40 cellular contexts compared by ENCODE assay signal in the genomic region with DNA sequence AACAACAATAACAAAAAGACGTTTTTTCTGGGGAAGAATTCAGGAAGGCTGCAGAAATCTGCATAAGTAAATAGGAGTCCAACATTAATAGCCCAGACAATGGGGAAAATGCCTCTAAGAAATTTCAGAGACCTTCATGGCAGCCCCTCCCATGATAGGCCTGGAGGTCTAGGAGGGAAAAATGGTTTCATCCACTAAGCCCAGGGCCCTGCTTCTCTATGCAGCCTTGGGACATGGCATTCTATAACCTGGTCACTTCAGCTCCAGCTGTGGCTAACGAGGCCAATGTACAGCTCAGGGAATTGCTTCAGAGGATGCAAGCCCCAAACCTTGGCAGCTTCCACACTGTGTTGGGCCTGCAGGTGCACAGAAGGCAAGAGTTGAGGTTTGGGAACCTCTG.
"Had no signal": no experiment of that assay in that cellular context is flagged by ENCODE, and none has a peak within 500 bp of the region (broad histone marks: within the 10 kb centered on the region; RNA-seq: fewer than 3 reads in every experiment).

No MANE protein-coding gene starts in this region.

- H3K27me3 Mint-ChIP-seq: activated naive CD4-positive, alpha-beta T cell treated with anti-CD3 and anti-CD28 coated beads, Interleukin-2, amount 10 ng/mL, durations not matched to agents 7 days and 5 days; activated naive CD4-positive, alpha-beta T cell treated with anti-CD3 and anti-CD28 coated beads, Interleukin-2, amount 50 U/mL, for 24 hours; activated naive CD8-positive, alpha-beta T cell; activated naive CD8-positive, alpha-beta T cell treated with anti-CD3 and anti-CD28 coated beads for 36 hours; activated naive CD8-positive, alpha-beta T cell treated with anti-CD3 and anti-CD28 coated beads, Interleukin-2, amount 10 ng/mL, durations not matched to agents 7 days and 5 days; activated naive CD8-positive, alpha-beta T cell treated with anti-CD3 and anti-CD28 coated beads, Interleukin-2, amount 50 U/mL, for 24 hours; activated T-cell treated with anti-CD3 and anti-CD28 coated beads, Interleukin-2, amount 50 U/mL, for 24 hours; activated T-helper 17 cell treated with anti-CD3 and anti-CD28 coated beads, Interleukin-2, amount 50 U/mL, for 72 hours; central memory CD8-positive, alpha-beta T cell had no signal

- H3K27ac ChIP-seq: adrenal gland, ascending aorta, body of pancreas, brain microvascular endothelial cell, breast epithelium, cardiac muscle cell had no signal

- FAIRE-seq: astrocyte, bronchial epithelial cell had no signal

- H3K4me3 Mint-ChIP-seq: activated naive CD4-positive, alpha-beta T cell treated with anti-CD3 and anti-CD28 coated beads for 36 hours; activated naive CD4-positive, alpha-beta T cell treated with anti-CD3 and anti-CD28 coated beads, Interleukin-2, amount 10 ng/mL, durations not matched to agents 7 days and 5 days; activated naive CD4-positive, alpha-beta T cell treated with anti-CD3 and anti-CD28 coated beads, Interleukin-2, amount 50 U/mL, for 24 hours; activated naive CD8-positive, alpha-beta T cell; activated naive CD8-positive, alpha-beta T cell treated with anti-CD3 and anti-CD28 coated beads for 36 hours; activated naive CD8-positive, alpha-beta T cell treated with anti-CD3 and anti-CD28 coated beads, Interleukin-2, amount 10 ng/mL, durations not matched to agents 7 days and 5 days; activated naive CD8-positive, alpha-beta T cell treated with anti-CD3 and anti-CD28 coated beads, Interleukin-2, amount 50 U/mL, for 24 hours; activated T-cell treated with anti-CD3 and anti-CD28 coated beads, Interleukin-2, amount 50 U/mL, for 24 hours; activated T-cell treated with anti-CD3 and anti-CD28 coated beads, Interleukin-2, amount 50 U/mL, for 4 hours; activated T-cell treated with anti-CD3 and anti-CD28 coated beads, Interleukin-2, amount 50 U/mL, for 72 hours; activated T-helper 1 cell treated with anti-CD3 and anti-CD28 coated beads, Interleukin-12 subunit alpha, Interleukin-12 subunit beta, Interleukin-2, Interleukin-4 antibody, amounts not matched to agents 30 ng/mL and 10 ng/mL and 1 ng/mL, durations not matched to agents 14 hours and 24 hours and 36 hours; activated T-helper 17 cell treated with anti-CD3 and anti-CD28 coated beads, Interleukin-2, amount 50 U/mL, for 72 hours; brain; central memory CD8-positive, alpha-beta T cell had no signal

- DNase-seq: activated effector memory CD4-positive, alpha-beta T cell treated with anti-CD3 and anti-CD28 coated beads, Interleukin-2, amount 50 U/mL, for 16 hours; activated effector memory CD4-positive, alpha-beta T cell treated with Interleukin-2 at 50 U/mL for 16 hours; activated gamma-delta T cell; activated gamma-delta T cell treated with Interleukin-2 at 50 U/mL for 16 hours; activated naive CD4-positive, alpha-beta T cell; activated naive CD4-positive, alpha-beta T cell treated with anti-CD3 and anti-CD28 coated beads for 36 hours; activated naive CD4-positive, alpha-beta T cell treated with anti-CD3 and anti-CD28 coated beads, Interleukin-2, amount 10 ng/mL, durations not matched to agents 7 days and 5 days; activated naive CD4-positive, alpha-beta T cell treated with anti-CD3 and anti-CD28 coated beads, Interleukin-2, amount 50 U/mL, for 16 hours; activated naive CD4-positive, alpha-beta T cell treated with Interleukin-2 at 50 U/mL for 16 hours; activated naive CD8-positive, alpha-beta T cell treated with anti-CD3 and anti-CD28 coated beads for 36 hours; activated naive CD8-positive, alpha-beta T cell treated with anti-CD3 and anti-CD28 coated beads, Interleukin-2, amount 10 ng/mL, durations not matched to agents 7 days and 5 days; activated naive CD8-positive, alpha-beta T cell treated with anti-CD3 and anti-CD28 coated beads, Interleukin-2, amount 50 U/mL, for 24 hours; activated T-cell treated with anti-CD3 and anti-CD28 coated beads, Interleukin-2, amount 50 U/mL, for 1 hour; activated T-cell treated with anti-CD3 and anti-CD28 coated beads, Interleukin-2, amount 50 U/mL, for 24 hours; activated T-cell treated with anti-CD3 and anti-CD28 coated beads, Interleukin-2, amount 50 U/mL, for 4 hours; activated T-cell treated with anti-CD3 and anti-CD28 coated beads, Interleukin-2, amount 50 U/mL, for 48 hours; activated T-cell treated with anti-CD3 and anti-CD28 coated beads, Interleukin-2, amount 50 U/mL, for 72 hours; adrenal gland; amniotic stem cell; amygdala; anterior cingulate cortex; aorta; body of pancreas; brain microvascular endothelial cell; caudate nucleus; central memory CD4-positive, alpha-beta T cell; cerebellar nuclear complex had no signal

- H3K9me3 ChIP-seq: adrenal gland had no signal

- H3K4me1 Mint-ChIP-seq: activated naive CD4-positive, alpha-beta T cell treated with anti-CD3 and anti-CD28 coated beads, Interleukin-2, amount 10 ng/mL, durations not matched to agents 7 days and 5 days; activated naive CD4-positive, alpha-beta T cell treated with anti-CD3 and anti-CD28 coated beads, Interleukin-2, amount 50 U/mL, for 24 hours; activated naive CD8-positive, alpha-beta T cell treated with anti-CD3 and anti-CD28 coated beads for 36 hours; activated naive CD8-positive, alpha-beta T cell treated with anti-CD3 and anti-CD28 coated beads, Interleukin-2, amount 10 ng/mL, durations not matched to agents 7 days and 5 days; activated naive CD8-positive, alpha-beta T cell treated with anti-CD3 and anti-CD28 coated beads, Interleukin-2, amount 50 U/mL, for 24 hours; activated T-helper 17 cell treated with anti-CD3 and anti-CD28 coated beads, Interleukin-2, amount 50 U/mL, for 72 hours; brain; central memory CD8-positive, alpha-beta T cell had no signal

- H3K36me3 ChIP-seq: adrenal gland, ascending aorta, brain microvascular endothelial cell, breast epithelium, cardiac muscle cell had no signal

- H3K36me3 Mint-ChIP-seq: activated naive CD4-positive, alpha-beta T cell treated with anti-CD3 and anti-CD28 coated beads, Interleukin-2, amount 10 ng/mL, durations not matched to agents 7 days and 5 days; activated naive CD4-positive, alpha-beta T cell treated with anti-CD3 and anti-CD28 coated beads, Interleukin-2, amount 50 U/mL, for 24 hours; activated naive CD8-positive, alpha-beta T cell; activated naive CD8-positive, alpha-beta T cell treated with anti-CD3 and anti-CD28 coated beads, Interleukin-2, amount 10 ng/mL, durations not matched to agents 7 days and 5 days; brain had no signal

- H3K27ac Mint-ChIP-seq: activated naive CD4-positive, alpha-beta T cell treated with anti-CD3 and anti-CD28 coated beads for 36 hours; activated naive CD4-positive, alpha-beta T cell treated with anti-CD3 and anti-CD28 coated beads, Interleukin-2, amount 10 ng/mL, durations not matched to agents 7 days and 5 days; activated naive CD4-positive, alpha-beta T cell treated with anti-CD3 and anti-CD28 coated beads, Interleukin-2, amount 50 U/mL, for 24 hours; activated naive CD4-positive, alpha-beta T cell treated with anti-CD3 and anti-CD28 coated beads, Interleukin-2, amount 50 U/mL, for 72 hours; activated naive CD8-positive, alpha-beta T cell; activated naive CD8-positive, alpha-beta T cell treated with anti-CD3 and anti-CD28 coated beads for 36 hours; activated naive CD8-positive, alpha-beta T cell treated with anti-CD3 and anti-CD28 coated beads, Interleukin-2, amount 10 ng/mL, durations not matched to agents 7 days and 5 days; activated naive CD8-positive, alpha-beta T cell treated with anti-CD3 and anti-CD28 coated beads, Interleukin-2, amount 50 U/mL, for 24 hours; activated T-cell treated with anti-CD3 and anti-CD28 coated beads, Interleukin-2, amount 50 U/mL, for 24 hours; activated T-cell treated with anti-CD3 and anti-CD28 coated beads, Interleukin-2, amount 50 U/mL, for 72 hours; activated T-helper 1 cell treated with anti-CD3 and anti-CD28 coated beads, Interleukin-12 subunit alpha, Interleukin-12 subunit beta, Interleukin-2, Interleukin-4 antibody, amounts not matched to agents 30 ng/mL and 10 ng/mL and 1 ng/mL, durations not matched to agents 14 hours and 24 hours and 36 hours; activated T-helper 17 cell treated with anti-CD3 and anti-CD28 coated beads, Interleukin-2, amount 50 U/mL, for 72 hours; activated T-helper 2 cell treated with anti-CD3 and anti-CD28 coated beads, Interferon-gamma antibody, Interleukin-2, Interleukin-4, amounts not matched to agents 10 μg/mL and 5 μg/mL and 100 μg/mL, durations not matched to agents 14 hours and 24 hours and 36 hours; brain had no signal

- H3K4me1 ChIP-seq: adrenal gland, ascending aorta, body of pancreas, breast epithelium had no signal

- ATAC-seq: activated naive CD4-positive, alpha-beta T cell treated with anti-CD3 and anti-CD28 coated beads, Interleukin-2, amount 50 U/mL, for 72 hours; activated naive CD8-positive, alpha-beta T cell treated with anti-CD3 and anti-CD28 coated beads, Interleukin-2, amount 50 U/mL, for 24 hours; activated T-cell treated with anti-CD3 and anti-CD28 coated beads, Interleukin-2, amount 50 U/mL, for 4 hours; activated T-cell treated with anti-CD3 and anti-CD28 coated beads, Interleukin-2, amount 50 U/mL, for 72 hours; activated T-helper 17 cell treated with anti-CD3 and anti-CD28 coated beads, Interleukin-2, amount 50 U/mL, for 72 hours; body of pancreas had no signal

- H3K4me3 ChIP-seq: adrenal gland, ascending aorta, body of pancreas, breast epithelium, cardiac muscle cell had no signal
